ENCODE assay signal across 40 cellular contexts in the genomic region with DNA sequence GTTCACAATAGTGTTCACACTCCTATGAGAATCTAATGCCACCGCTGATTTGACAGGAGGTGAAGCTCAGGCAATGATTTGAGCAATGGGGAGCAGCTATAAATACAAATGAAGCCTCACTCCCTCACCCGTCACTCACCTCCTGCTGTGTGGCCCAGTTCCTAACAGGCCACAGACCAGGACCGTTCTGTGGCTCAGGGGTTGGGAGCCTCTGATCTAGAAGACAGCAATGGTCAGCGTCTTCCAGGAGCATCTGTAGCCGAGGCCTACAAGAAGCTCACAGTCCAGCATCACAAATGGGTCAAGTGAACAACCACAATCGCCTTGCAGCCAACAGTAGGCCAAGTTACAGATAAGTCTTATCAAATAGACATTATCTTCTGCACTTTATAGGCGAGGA.
"Had no signal": no experiment of that assay in that cellular context is flagged by ENCODE, and none has a peak within 500 bp of the region (broad histone marks: within the 10 kb centered on the region; RNA-seq: fewer than 3 reads in every experiment).

No MANE protein-coding gene starts in this region.

- H3K9me3 Mint-ChIP-seq: activated naive CD4-positive, alpha-beta T cell treated with anti-CD3 and anti-CD28 coated beads, Interleukin-2, amount 10 ng/mL, durations not matched to agents 7 days and 5 days; activated naive CD4-positive, alpha-beta T cell treated with anti-CD3 and anti-CD28 coated beads, Interleukin-2, amount 50 U/mL, for 24 hours; activated naive CD8-positive, alpha-beta T cell treated with anti-CD3 and anti-CD28 coated beads for 36 hours; activated naive CD8-positive, alpha-beta T cell treated with anti-CD3 and anti-CD28 coated beads, Interleukin-2, amount 10 ng/mL, durations not matched to agents 7 days and 5 days; activated T-cell treated with anti-CD3 and anti-CD28 coated beads, Interleukin-2, amount 50 U/mL, for 24 hours; activated T-cell treated with anti-CD3 and anti-CD28 coated beads, Interleukin-2, amount 50 U/mL, for 4 hours; activated T-helper 1 cell treated with anti-CD3 and anti-CD28 coated beads, Interleukin-12 subunit alpha, Interleukin-12 subunit beta, Interleukin-2, Interleukin-4 antibody, amounts not matched to agents 30 ng/mL and 10 ng/mL and 1 ng/mL, durations not matched to agents 14 hours and 24 hours and 36 hours; activated T-helper 17 cell treated with anti-CD3 and anti-CD28 coated beads, Interleukin-2, amount 50 U/mL, for 72 hours; activated T-helper 2 cell treated with anti-CD3 and anti-CD28 coated beads, Interferon-gamma antibody, Interleukin-2, Interleukin-4, amounts not matched to agents 10 μg/mL and 5 μg/mL and 100 μg/mL, durations not matched to agents 14 hours and 24 hours and 36 hours; central memory CD8-positive, alpha-beta T cell had no signal

- H3K9me3 ChIP-seq: adrenal gland, ascending aorta, body of pancreas, breast epithelium had no signal

- H3K27ac ChIP-seq: adrenal gland, ascending aorta, body of pancreas, brain microvascular endothelial cell, breast epithelium, cardiac muscle cell had no signal

- H3K27me3 ChIP-seq: ascending aorta, body of pancreas, brain microvascular endothelial cell, breast epithelium, cardiac muscle cell had no signal

- H3K4me3 Mint-ChIP-seq: activated naive CD4-positive, alpha-beta T cell treated with anti-CD3 and anti-CD28 coated beads for 36 hours; activated naive CD4-positive, alpha-beta T cell treated with anti-CD3 and anti-CD28 coated beads, Interleukin-2, amount 10 ng/mL, durations not matched to agents 7 days and 5 days; activated naive CD4-positive, alpha-beta T cell treated with anti-CD3 and anti-CD28 coated beads, Interleukin-2, amount 50 U/mL, for 24 hours; activated naive CD8-positive, alpha-beta T cell; activated naive CD8-positive, alpha-beta T cell treated with anti-CD3 and anti-CD28 coated beads for 36 hours; activated naive CD8-positive, alpha-beta T cell treated with anti-CD3 and anti-CD28 coated beads, Interleukin-2, amount 10 ng/mL, durations not matched to agents 7 days and 5 days; activated naive CD8-positive, alpha-beta T cell treated with anti-CD3 and anti-CD28 coated beads, Interleukin-2, amount 50 U/mL, for 24 hours; activated T-cell treated with anti-CD3 and anti-CD28 coated beads, Interleukin-2, amount 50 U/mL, for 24 hours; activated T-cell treated with anti-CD3 and anti-CD28 coated beads, Interleukin-2, amount 50 U/mL, for 4 hours; activated T-helper 1 cell treated with anti-CD3 and anti-CD28 coated beads, Interleukin-12 subunit alpha, Interleukin-12 subunit beta, Interleukin-2, Interleukin-4 antibody, amounts not matched to agents 30 ng/mL and 10 ng/mL and 1 ng/mL, durations not matched to agents 14 hours and 24 hours and 36 hours; activated T-helper 17 cell treated with anti-CD3 and anti-CD28 coated beads, Interleukin-2, amount 50 U/mL, for 72 hours; brain; central memory CD8-positive, alpha-beta T cell had no signal

- H3K4me1 Mint-ChIP-seq: activated naive CD4-positive, alpha-beta T cell treated with anti-CD3 and anti-CD28 coated beads, Interleukin-2, amount 10 ng/mL, durations not matched to agents 7 days and 5 days; activated naive CD4-positive, alpha-beta T cell treated with anti-CD3 and anti-CD28 coated beads, Interleukin-2, amount 50 U/mL, for 24 hours; activated naive CD8-positive, alpha-beta T cell treated with anti-CD3 and anti-CD28 coated beads for 36 hours; activated naive CD8-positive, alpha-beta T cell treated with anti-CD3 and anti-CD28 coated beads, Interleukin-2, amount 10 ng/mL, durations not matched to agents 7 days and 5 days; activated naive CD8-positive, alpha-beta T cell treated with anti-CD3 and anti-CD28 coated beads, Interleukin-2, amount 50 U/mL, for 24 hours; activated T-helper 17 cell treated with anti-CD3 and anti-CD28 coated beads, Interleukin-2, amount 50 U/mL, for 72 hours; central memory CD8-positive, alpha-beta T cell had no signal

- H3K4me3 ChIP-seq: adrenal gland, ascending aorta, body of pancreas, breast epithelium, cardiac muscle cell had no signal

- ATAC-seq: activated naive CD4-positive, alpha-beta T cell treated with anti-CD3 and anti-CD28 coated beads, Interleukin-2, amount 50 U/mL, for 72 hours; activated naive CD8-positive, alpha-beta T cell treated with anti-CD3 and anti-CD28 coated beads, Interleukin-2, amount 50 U/mL, for 24 hours; activated T-cell treated with anti-CD3 and anti-CD28 coated beads, Interleukin-2, amount 50 U/mL, for 4 hours; activated T-helper 17 cell treated with anti-CD3 and anti-CD28 coated beads, Interleukin-2, amount 50 U/mL, for 72 hours; body of pancreas had no signal

- H3K4me1 ChIP-seq: adrenal gland, ascending aorta, body of pancreas, breast epithelium had no signal

- FAIRE-seq: astrocyte, bronchial epithelial cell had no signal

- H3K36me3 Mint-ChIP-seq: activated naive CD4-positive, alpha-beta T cell treated with anti-CD3 and anti-CD28 coated beads, Interleukin-2, amount 10 ng/mL, durations not matched to agents 7 days and 5 days; activated naive CD4-positive, alpha-beta T cell treated with anti-CD3 and anti-CD28 coated beads, Interleukin-2, amount 50 U/mL, for 24 hours; activated naive CD4-positive, alpha-beta T cell treated with anti-CD3 and anti-CD28 coated beads, Interleukin-2, amount 50 U/mL, for 72 hours; activated naive CD8-positive, alpha-beta T cell; activated naive CD8-positive, alpha-beta T cell treated with anti-CD3 and anti-CD28 coated beads, Interleukin-2, amount 10 ng/mL, durations not matched to agents 7 days and 5 days; brain had no signal

- DNase-seq: activated effector memory CD4-positive, alpha-beta T cell treated with anti-CD3 and anti-CD28 coated beads, Interleukin-2, amount 50 U/mL, for 16 hours; activated effector memory CD4-positive, alpha-beta T cell treated with Interleukin-2 at 50 U/mL for 16 hours; activated gamma-delta T cell; activated gamma-delta T cell treated with Interleukin-2 at 50 U/mL for 16 hours; activated naive CD4-positive, alpha-beta T cell; activated naive CD4-positive, alpha-beta T cell treated with anti-CD3 and anti-CD28 coated beads for 36 hours; activated naive CD4-positive, alpha-beta T cell treated with anti-CD3 and anti-CD28 coated beads, Interleukin-2, amount 10 ng/mL, durations not matched to agents 7 days and 5 days; activated naive CD4-positive, alpha-beta T cell treated with anti-CD3 and anti-CD28 coated beads, Interleukin-2, amount 50 U/mL, for 16 hours; activated naive CD4-positive, alpha-beta T cell treated with Interleukin-2 at 50 U/mL for 16 hours; activated naive CD8-positive, alpha-beta T cell treated with anti-CD3 and anti-CD28 coated beads for 36 hours; activated naive CD8-positive, alpha-beta T cell treated with anti-CD3 and anti-CD28 coated beads, Interleukin-2, amount 10 ng/mL, durations not matched to agents 7 days and 5 days; activated naive CD8-positive, alpha-beta T cell treated with anti-CD3 and anti-CD28 coated beads, Interleukin-2, amount 50 U/mL, for 24 hours; activated T-cell treated with anti-CD3 and anti-CD28 coated beads for 4 hours; activated T-cell treated with anti-CD3 and anti-CD28 coated beads, Interleukin-2, amount 50 U/mL, for 1 hour; activated T-cell treated with anti-CD3 and anti-CD28 coated beads, Interleukin-2, amount 50 U/mL, for 24 hours; activated T-cell treated with anti-CD3 and anti-CD28 coated beads, Interleukin-2, amount 50 U/mL, for 4 hours; activated T-cell treated with anti-CD3 and anti-CD28 coated beads, Interleukin-2, amount 50 U/mL, for 48 hours; adrenal gland; amniotic stem cell; amygdala; anterior cingulate cortex; aorta; body of pancreas; brain microvascular endothelial cell; caudate nucleus; central memory CD4-positive, alpha-beta T cell; cerebellar nuclear complex had no signal

- H3K27ac Mint-ChIP-seq: activated naive CD4-positive, alpha-beta T cell treated with anti-CD3 and anti-CD28 coated beads for 36 hours; activated naive CD4-positive, alpha-beta T cell treated with anti-CD3 and anti-CD28 coated beads, Interleukin-2, amount 10 ng/mL, durations not matched to agents 7 days and 5 days; activated naive CD4-positive, alpha-beta T cell treated with anti-CD3 and anti-CD28 coated beads, Interleukin-2, amount 50 U/mL, for 24 hours; activated naive CD4-positive, alpha-beta T cell treated with anti-CD3 and anti-CD28 coated beads, Interleukin-2, amount 50 U/mL, for 72 hours; activated naive CD8-positive, alpha-beta T cell; activated naive CD8-positive, alpha-beta T cell treated with anti-CD3 and anti-CD28 coated beads for 36 hours; activated naive CD8-positive, alpha-beta T cell treated with anti-CD3 and anti-CD28 coated beads, Interleukin-2, amount 10 ng/mL, durations not matched to agents 7 days and 5 days; activated naive CD8-positive, alpha-beta T cell treated with anti-CD3 and anti-CD28 coated beads, Interleukin-2, amount 50 U/mL, for 24 hours; activated T-cell treated with anti-CD3 and anti-CD28 coated beads, Interleukin-2, amount 50 U/mL, for 24 hours; activated T-helper 1 cell treated with anti-CD3 and anti-CD28 coated beads, Interleukin-12 subunit alpha, Interleukin-12 subunit beta, Interleukin-2, Interleukin-4 antibody, amounts not matched to agents 30 ng/mL and 10 ng/mL and 1 ng/mL, durations not matched to agents 14 hours and 24 hours and 36 hours; activated T-helper 17 cell treated with anti-CD3 and anti-CD28 coated beads, Interleukin-2, amount 50 U/mL, for 72 hours; activated T-helper 2 cell treated with anti-CD3 and anti-CD28 coated beads, Interferon-gamma antibody, Interleukin-2, Interleukin-4, amounts not matched to agents 10 μg/mL and 5 μg/mL and 100 μg/mL, durations not matched to agents 14 hours and 24 hours and 36 hours; brain had no signal

- H3K36me3 ChIP-seq: adrenal gland, ascending aorta, brain microvascular endothelial cell, breast epithelium, cardiac muscle cell had no signal
